Comparison of ENCODE assay signal across 1 cellular context in the genomic region with DNA sequence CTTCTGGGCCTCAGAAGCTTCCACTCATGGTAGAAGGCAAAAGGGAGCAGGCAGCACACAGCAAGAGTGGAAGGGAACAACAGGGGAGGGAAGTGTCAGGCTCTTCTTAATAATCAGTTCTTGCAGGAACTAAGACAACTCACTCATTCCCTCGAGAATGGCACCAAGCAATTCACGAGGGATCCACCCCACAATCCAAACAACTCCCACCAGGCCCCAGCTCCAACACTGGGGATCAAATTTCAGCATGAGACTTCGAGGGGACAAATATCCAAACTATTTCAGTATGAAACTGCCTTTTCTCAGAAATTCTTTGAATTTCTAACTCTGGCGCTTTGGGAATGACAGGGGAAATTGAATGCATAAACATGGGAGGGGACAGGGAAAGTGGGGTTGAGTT.
TF ChIP-seq lines count a peak whose summit lies in the region.

No MANE protein-coding gene starts in this region.

TF ChIP-seq in Ishikawa, 13 proteins besides CTCF, POLR2A, EP300 and RAD21 (continued from another document):
- TF ChIP-seq YY1 (IDR thresholded peaks at IDR 0.05; ENCODE audit: low read depth) (no peak), CEBPB (IDR thresholded peaks at IDR 0.05) (no peak), ZBTB7A (IDR thresholded peaks at IDR 0.05; ENCODE audit: low read depth) (no peak), TCF12 (IDR thresholded peaks at IDR 0.05; ENCODE audit: low read depth) (no peak)
